Comparison of ENCODE assay signal across 11 cellular contexts in the genomic region with DNA sequence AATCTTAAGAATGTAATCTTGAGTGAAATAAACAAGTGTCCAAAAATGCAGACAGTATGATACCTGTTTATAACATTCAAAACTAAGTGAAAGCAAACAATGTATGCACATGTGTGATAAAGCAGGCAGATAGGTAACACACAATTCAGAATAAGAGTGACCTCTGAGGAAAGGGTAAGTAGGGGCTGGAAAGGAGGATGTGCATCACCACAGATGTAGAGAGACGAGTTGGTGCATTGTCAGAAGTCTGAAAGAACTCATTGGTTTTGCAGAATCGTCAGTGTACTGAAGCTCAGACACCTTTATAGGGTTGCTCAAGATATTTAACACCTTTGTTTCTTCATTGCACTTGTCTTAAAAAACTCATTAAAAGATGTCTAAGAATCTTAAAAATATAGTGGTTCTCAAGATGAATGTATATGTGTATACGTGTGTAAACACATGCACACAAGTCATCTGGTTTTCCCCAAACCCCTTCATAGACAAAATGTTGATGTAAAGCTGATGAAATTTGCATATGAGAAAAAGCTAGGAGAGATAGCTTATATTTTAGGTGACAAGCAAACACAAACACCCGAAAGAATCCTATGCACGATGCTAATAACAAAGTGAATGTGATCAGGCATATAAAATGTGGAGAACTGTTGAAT.
"Had no signal": no experiment of that assay in that cellular context is flagged by ENCODE, and none has a peak within 500 bp of the region (broad histone marks: within the 10 kb centered on the region; RNA-seq: fewer than 3 reads in every experiment).

No MANE protein-coding gene starts in this region.

- H3K4me3 ChIP-seq: adrenal gland, psoas muscle, sigmoid colon, suprapubic skin had no signal

- H3K9me3 ChIP-seq: adrenal gland, psoas muscle, sigmoid colon, suprapubic skin had no signal

- H3K36me3 ChIP-seq: adrenal gland, sigmoid colon, suprapubic skin had no signal

- H3K27me3 ChIP-seq: adrenal gland, foreskin keratinocyte, sigmoid colon, suprapubic skin had no signal

- DNase-seq: activated B cell treated with CpG ODN at 0.5 μM for 24 hours; activated CD4-positive, alpha-beta T cell treated with anti-CD3 and anti-CD28 coated beads, Interleukin-2, amount 10 ng/mL, durations not matched to agents 7 days and 5 days; activated naive CD4-positive, alpha-beta T cell treated with anti-CD3 and anti-CD28 coated beads, Interleukin-2, amount 50 U/mL, for 16 hours; adrenal gland; foreskin keratinocyte; nephron progenitor cell; psoas muscle; sigmoid colon; stimulated activated CD4-positive, alpha-beta T cell treated with anti-CD3 and anti-CD28 coated beads, Interleukin-12 subunit alpha, Interleukin-12 subunit beta, amount 100 ng/mL, for 4 hours; stimulated activated naive CD8-positive, alpha-beta T cell treated with anti-CD3 and anti-CD28 coated beads, Interleukin-15, Interleukin-2, amounts not matched to agents 100 U/mL and 50 U/mL, for 24 hours had no signal

- ATAC-seq: foreskin keratinocyte; psoas muscle; stimulated activated naive CD8-positive, alpha-beta T cell treated with anti-CD3 and anti-CD28 coated beads, Interleukin-15, Interleukin-2, amounts not matched to agents 100 U/mL and 50 U/mL, for 24 hours had no signal

- H3K27ac ChIP-seq: adrenal gland, foreskin keratinocyte, psoas muscle, sigmoid colon, suprapubic skin had no signal

- H3K4me1 ChIP-seq: adrenal gland, foreskin keratinocyte, psoas muscle, sigmoid colon, suprapubic skin had no signal
